Comparison of ENCODE assay signal across 1 cellular context in genomic region chr4:37826282-37827029, GRCh38.
TF ChIP-seq lines count a peak whose summit lies in the region.

TSS of gene PGM2 (plus strand) at chr4:37826686. CDS start at chr4:37826733, 47 bp downstream.

TF ChIP-seq in WTC11, 78 proteins besides CTCF, POLR2A, EP300 and RAD21 (continued from another document and continues in another):
- TF ChIP-seq CBFB (CRISPR knock-in tag; IDR thresholded peaks at IDR 0.05; ENCODE audit: low read depth) (0 out of 2 replicates have a peak, but pooled peaks have one; percentile 42), JUN (CRISPR knock-in tag; IDR thresholded peaks at IDR 0.05) (0 out of 2 replicates have a peak, but pooled peaks have one; percentile 12), USF2 (CRISPR knock-in tag; IDR thresholded peaks at IDR 0.05) (0 out of 2 replicates have a peak, but pooled peaks have one; percentile 19), FOXP1 (CRISPR knock-in tag; IDR thresholded peaks at IDR 0.05; ENCODE audit: borderline replicate concordance) (peak; percentile 48; the same call in 1 of the 2 replicates), NR3C1 (CRISPR knock-in tag; conservative IDR thresholded peaks at IDR 0.05; ENCODE audit: low read depth) (no peak), ELF4 (CRISPR knock-in tag; IDR thresholded peaks at IDR 0.05; ENCODE audit: low read depth) (no peak), ZSCAN18 (CRISPR knock-in tag; IDR thresholded peaks at IDR 0.05) (no peak), AR (CRISPR knock-in tag; IDR thresholded peaks at IDR 0.05) (no peak), SMAD3 (CRISPR knock-in tag; IDR thresholded peaks at IDR 0.05; ENCODE audit: borderline replicate concordance) (0 out of 2 replicates have a peak, but pooled peaks have one; percentile 46), NFE2L1 (CRISPR knock-in tag; IDR thresholded peaks at IDR 0.05) (no peak), PRDM15 (CRISPR knock-in tag; IDR thresholded peaks at IDR 0.05) (no peak), SMAD4 (CRISPR knock-in tag; IDR thresholded peaks at IDR 0.05) (peak; percentile 12; the same call in 1 of the 2 replicates), FOXJ3 (CRISPR knock-in tag; IDR thresholded peaks at IDR 0.05; ENCODE audit: borderline replicate concordance) (no peak), ZNF423 (CRISPR knock-in tag; IDR thresholded peaks at IDR 0.05) (no peak), ZBTB21 (CRISPR knock-in tag; IDR thresholded peaks at IDR 0.05; ENCODE audit: borderline replicate concordance) (peak; percentile 84), GTF2I (CRISPR knock-in tag; conservative IDR thresholded peaks at IDR 0.05) (no peak), FOXK1 (CRISPR knock-in tag; IDR thresholded peaks at IDR 0.05) (peak; percentile 75), CREB1 (CRISPR knock-in tag; IDR thresholded peaks at IDR 0.05) (no peak), CDX4 (CRISPR knock-in tag; IDR thresholded peaks at IDR 0.05; ENCODE audit: borderline replicate concordance) (no peak), NR2C2 (CRISPR knock-in tag; IDR thresholded peaks at IDR 0.05) (no peak), RELA (CRISPR knock-in tag; IDR thresholded peaks at IDR 0.05; ENCODE audit: borderline replicate concordance) (no peak), NR1H2 (CRISPR knock-in tag; IDR thresholded peaks at IDR 0.05) (no peak), ETV6 (CRISPR knock-in tag; IDR thresholded peaks at IDR 0.05) (peak; percentile 15; the same call in 1 of the 2 replicates), TEAD1 (CRISPR knock-in tag; IDR thresholded peaks at IDR 0.05) (peak; percentile 77), ESRRA (CRISPR knock-in tag; IDR thresholded peaks at IDR 0.05; ENCODE audit: borderline replicate concordance) (peak; percentile 4; the same call in 1 of the 2 replicates)
- TF ChIP-seq, protein P1, sequence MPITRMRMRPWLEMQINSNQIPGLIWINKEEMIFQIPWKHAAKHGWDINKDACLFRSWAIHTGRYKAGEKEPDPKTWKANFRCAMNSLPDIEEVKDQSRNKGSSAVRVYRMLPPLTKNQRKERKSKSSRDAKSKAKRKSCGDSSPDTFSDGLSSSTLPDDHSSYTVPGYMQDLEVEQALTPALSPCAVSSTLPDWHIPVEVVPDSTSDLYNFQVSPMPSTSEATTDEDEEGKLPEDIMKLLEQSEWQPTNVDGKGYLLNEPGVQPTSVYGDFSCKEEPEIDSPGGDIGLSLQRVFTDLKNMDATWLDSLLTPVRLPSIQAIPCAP (CRISPR knock-in tag; IDR thresholded peaks at IDR 0.05), result no peak; the same call in 1 of the 2 replicates
- TF ChIP-seq, protein P2, sequence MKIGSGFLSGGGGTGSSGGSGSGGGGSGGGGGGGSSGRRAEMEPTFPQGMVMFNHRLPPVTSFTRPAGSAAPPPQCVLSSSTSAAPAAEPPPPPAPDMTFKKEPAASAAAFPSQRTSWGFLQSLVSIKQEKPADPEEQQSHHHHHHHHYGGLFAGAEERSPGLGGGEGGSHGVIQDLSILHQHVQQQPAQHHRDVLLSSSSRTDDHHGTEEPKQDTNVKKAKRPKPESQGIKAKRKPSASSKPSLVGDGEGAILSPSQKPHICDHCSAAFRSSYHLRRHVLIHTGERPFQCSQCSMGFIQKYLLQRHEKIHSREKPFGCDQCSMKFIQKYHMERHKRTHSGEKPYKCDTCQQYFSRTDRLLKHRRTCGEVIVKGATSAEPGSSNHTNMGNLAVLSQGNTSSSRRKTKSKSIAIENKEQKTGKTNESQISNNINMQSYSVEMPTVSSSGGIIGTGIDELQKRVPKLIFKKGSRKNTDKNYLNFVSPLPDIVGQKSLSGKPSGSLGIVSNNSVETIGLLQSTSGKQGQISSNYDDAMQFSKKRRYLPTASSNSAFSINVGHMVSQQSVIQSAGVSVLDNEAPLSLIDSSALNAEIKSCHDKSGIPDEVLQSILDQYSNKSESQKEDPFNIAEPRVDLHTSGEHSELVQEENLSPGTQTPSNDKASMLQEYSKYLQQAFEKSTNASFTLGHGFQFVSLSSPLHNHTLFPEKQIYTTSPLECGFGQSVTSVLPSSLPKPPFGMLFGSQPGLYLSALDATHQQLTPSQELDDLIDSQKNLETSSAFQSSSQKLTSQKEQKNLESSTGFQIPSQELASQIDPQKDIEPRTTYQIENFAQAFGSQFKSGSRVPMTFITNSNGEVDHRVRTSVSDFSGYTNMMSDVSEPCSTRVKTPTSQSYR (CRISPR knock-in tag; IDR thresholded peaks at IDR 0.05), result no peak; the same call in 1 of the 2 replicates
- TF ChIP-seq, protein P3, sequence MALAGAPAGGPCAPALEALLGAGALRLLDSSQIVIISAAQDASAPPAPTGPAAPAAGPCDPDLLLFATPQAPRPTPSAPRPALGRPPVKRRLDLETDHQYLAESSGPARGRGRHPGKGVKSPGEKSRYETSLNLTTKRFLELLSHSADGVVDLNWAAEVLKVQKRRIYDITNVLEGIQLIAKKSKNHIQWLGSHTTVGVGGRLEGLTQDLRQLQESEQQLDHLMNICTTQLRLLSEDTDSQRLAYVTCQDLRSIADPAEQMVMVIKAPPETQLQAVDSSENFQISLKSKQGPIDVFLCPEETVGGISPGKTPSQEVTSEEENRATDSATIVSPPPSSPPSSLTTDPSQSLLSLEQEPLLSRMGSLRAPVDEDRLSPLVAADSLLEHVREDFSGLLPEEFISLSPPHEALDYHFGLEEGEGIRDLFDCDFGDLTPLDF (CRISPR knock-in tag; IDR thresholded peaks at IDR 0.05), result peak; percentile 76; the same call in 1 of the 2 replicates
- TF ChIP-seq, protein P4, sequence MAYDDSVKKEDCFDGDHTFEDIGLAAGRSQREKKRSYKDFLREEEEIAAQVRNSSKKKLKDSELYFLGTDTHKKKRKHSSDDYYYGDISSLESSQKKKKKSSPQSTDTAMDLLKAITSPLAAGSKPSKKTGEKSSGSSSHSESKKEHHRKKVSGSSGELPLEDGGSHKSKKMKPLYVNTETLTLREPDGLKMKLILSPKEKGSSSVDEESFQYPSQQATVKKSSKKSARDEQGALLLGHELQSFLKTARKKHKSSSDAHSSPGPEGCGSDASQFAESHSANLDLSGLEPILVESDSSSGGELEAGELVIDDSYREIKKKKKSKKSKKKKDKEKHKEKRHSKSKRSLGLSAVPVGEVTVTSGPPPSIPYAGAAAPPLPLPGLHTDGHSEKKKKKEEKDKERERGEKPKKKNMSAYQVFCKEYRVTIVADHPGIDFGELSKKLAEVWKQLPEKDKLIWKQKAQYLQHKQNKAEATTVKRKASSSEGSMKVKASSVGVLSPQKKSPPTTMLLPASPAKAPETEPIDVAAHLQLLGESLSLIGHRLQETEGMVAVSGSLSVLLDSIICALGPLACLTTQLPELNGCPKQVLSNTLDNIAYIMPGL (CRISPR knock-in tag; IDR thresholded peaks at IDR 0.05), result peak; percentile 98
- TF ChIP-seq, protein P5, sequence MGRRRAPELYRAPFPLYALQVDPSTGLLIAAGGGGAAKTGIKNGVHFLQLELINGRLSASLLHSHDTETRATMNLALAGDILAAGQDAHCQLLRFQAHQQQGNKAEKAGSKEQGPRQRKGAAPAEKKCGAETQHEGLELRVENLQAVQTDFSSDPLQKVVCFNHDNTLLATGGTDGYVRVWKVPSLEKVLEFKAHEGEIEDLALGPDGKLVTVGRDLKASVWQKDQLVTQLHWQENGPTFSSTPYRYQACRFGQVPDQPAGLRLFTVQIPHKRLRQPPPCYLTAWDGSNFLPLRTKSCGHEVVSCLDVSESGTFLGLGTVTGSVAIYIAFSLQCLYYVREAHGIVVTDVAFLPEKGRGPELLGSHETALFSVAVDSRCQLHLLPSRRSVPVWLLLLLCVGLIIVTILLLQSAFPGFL (CRISPR knock-in tag; IDR thresholded peaks at IDR 0.05; ENCODE audit: borderline replicate concordance), result no peak; the same call in 1 of the 2 replicates
- TF ChIP-seq, protein P6, sequence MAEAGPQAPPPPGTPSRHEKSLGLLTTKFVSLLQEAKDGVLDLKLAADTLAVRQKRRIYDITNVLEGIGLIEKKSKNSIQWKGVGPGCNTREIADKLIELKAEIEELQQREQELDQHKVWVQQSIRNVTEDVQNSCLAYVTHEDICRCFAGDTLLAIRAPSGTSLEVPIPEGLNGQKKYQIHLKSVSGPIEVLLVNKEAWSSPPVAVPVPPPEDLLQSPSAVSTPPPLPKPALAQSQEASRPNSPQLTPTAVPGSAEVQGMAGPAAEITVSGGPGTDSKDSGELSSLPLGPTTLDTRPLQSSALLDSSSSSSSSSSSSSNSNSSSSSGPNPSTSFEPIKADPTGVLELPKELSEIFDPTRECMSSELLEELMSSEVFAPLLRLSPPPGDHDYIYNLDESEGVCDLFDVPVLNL (CRISPR knock-in tag; IDR thresholded peaks at IDR 0.05; ENCODE audit: borderline replicate concordance, low read depth), result no peak
